9 cellular contexts compared by ENCODE assay signal in genomic region chr6:35048631-35049083, GRCh38.
DNase-seq lines count a peak whose midpoint lies in the region; ATAC-seq, FAIRE-seq and TF ChIP-seq lines count a peak whose summit lies in the region.
"Had no signal": no experiment of that assay in that cellular context is flagged by ENCODE, and none has a peak within 500 bp of the region (broad histone marks: within the 10 kb centered on the region; RNA-seq: fewer than 3 reads in every experiment).

No MANE protein-coding gene starts in this region.

- H3K4me1 ChIP-seq in esophagus squamous epithelium (peaks cover 60 to 100% (median 84%) of the 10 kb centered on the region in 3 donors), neural progenitor cell (peaks cover 73% of the 10 kb centered on the region), prostate gland (replicated peaks) (peaks cover 6% of the 10 kb centered on the region)

- peaks cover 0 to 29% (median 0%) of the 10 kb centered on the region in 3 donors for H3K36me3 ChIP-seq in esophagus squamous epithelium
- no peaks in the 10 kb centered on the region for H3K36me3 ChIP-seq in neural progenitor cell
- no peaks in the 10 kb centered on the region for H3K36me3 ChIP-seq in prostate gland

- H3K4me1 Mint-ChIP-seq in neural progenitor cell, result peaks cover 6% of the 10 kb centered on the region

- H3K27ac ChIP-seq in esophagus squamous epithelium, result peak overlapping the region; percentile 72 to 92 (median 82)
- peak overlapping the region; percentile 43 for H3K27ac ChIP-seq in neural progenitor cell
- H3K27ac ChIP-seq in prostate gland, result peak overlapping the region in 1 of 2 donors; percentile 56

- no peaks in the 10 kb centered on the region for H3K9me3 Mint-ChIP-seq in neural progenitor cell
- H3K9me3 Mint-ChIP-seq: T-helper 1 cell treated with Interleukin-12 subunit alpha and Interleukin-12 subunit beta and Interleukin-4 antibody, amounts not matched to agents 30 μg/mL and 1 μg/mL, for 36 hours had no signal

- peak overlapping the region; percentile 69 for H3K4me2 ChIP-seq in neural progenitor cell

- H3K9ac ChIP-seq in neural progenitor cell, result no peak overlapping the region

- peaks cover 5% of the 10 kb centered on the region for H3K27me3 Mint-ChIP-seq in neural progenitor cell (ENCODE audit: insufficient read depth, low read depth)

- TF ChIP-seq CTCF in GM13977 (IDR thresholded peaks at IDR 0.05; ENCODE audit: extremely low read depth, insufficient read depth, missing control alignments) (peak; percentile 33), esophagus squamous epithelium (IDR thresholded peaks at IDR 0.05) (peak in 2 of 6 experiments; percentile 8 to 30), neural progenitor cell (IDR thresholded peaks at IDR 0.05) (peak; percentile 44), prostate gland (IDR thresholded peaks at IDR 0.05) (no peak)

- H3K27ac Mint-ChIP-seq in neural progenitor cell, result no peak overlapping the region
- H3K27ac Mint-ChIP-seq: T-helper 1 cell treated with Interleukin-12 subunit alpha and Interleukin-12 subunit beta and Interleukin-4 antibody, amounts not matched to agents 30 μg/mL and 1 μg/mL, for 36 hours had no signal

- peak in 1 of 4 donors; percentile 41 for TF ChIP-seq POLR2A in esophagus squamous epithelium (IDR thresholded peaks at IDR 0.05)
- TF ChIP-seq POLR2A in GM12892 (IDR thresholded peaks at IDR 0.05; ENCODE audit: low read depth, low read length), result no peak
- TF ChIP-seq POLR2A in prostate gland (IDR thresholded peaks at IDR 0.05), result no peak

- no peaks in the 10 kb centered on the region for H3K36me3 Mint-ChIP-seq in neural progenitor cell

- in situ Hi-C loops in GM13977 (cut with MboI; ENCODE audit: low pct_unique_long_range_greater_than_20kb, low sequenced_read_pairs, unreplicated experiment), result no loop called here

- no peaks in the 10 kb centered on the region for H3K9me3 ChIP-seq in esophagus squamous epithelium
- H3K9me3 ChIP-seq in neural progenitor cell (ENCODE audit: low read depth), result no peaks in the 10 kb centered on the region
- H3K9me3 ChIP-seq in prostate gland, result no peaks in the 10 kb centered on the region

- peak overlapping the region in 1 of 4 donors; percentile 13 for H3K4me3 ChIP-seq in esophagus squamous epithelium
- peak overlapping the region; percentile 21 for H3K4me3 ChIP-seq in neural progenitor cell
- H3K4me3 ChIP-seq in prostate gland, result no peak overlapping the region

- H3K27me3 ChIP-seq in esophagus squamous epithelium (no peaks in the 10 kb centered on the region), neural progenitor cell (no peaks in the 10 kb centered on the region), prostate gland (replicated peaks; ENCODE audit: insufficient read depth) (no peaks in the 10 kb centered on the region)

- ATAC-seq in GM21367 (IDR thresholded peaks at IDR 0.05; ENCODE audit: unreplicated experiment), result no peak
- no peak for ATAC-seq in HG02759 (IDR thresholded peaks at IDR 0.05; ENCODE audit: unreplicated experiment)

- H3K4me3 Mint-ChIP-seq in neural progenitor cell, result no peak overlapping the region
- H3K4me3 Mint-ChIP-seq: T-helper 1 cell treated with Interleukin-12 subunit alpha and Interleukin-12 subunit beta and Interleukin-4 antibody, amounts not matched to agents 30 μg/mL and 1 μg/mL, for 36 hours had no signal

- H3F3A ChIP-seq in neural progenitor cell (ENCODE audit: low read depth), result peaks cover 63% of the 10 kb centered on the region

- H2AFZ ChIP-seq in neural progenitor cell (replicated peaks), result peak overlapping the region; percentile 4

- 73 to 85% methylated on average over 3 of the region's 11 CpGs for WGBS in esophagus squamous epithelium, 2 donors
- WGBS in prostate gland, result 74% methylated on average over 11 of the region's 11 CpGs

- no peak for FAIRE-seq in GM12892 (lab: Jason Lieb, UNC)

- peaks cover 15% of the 10 kb centered on the region for H4K20me1 ChIP-seq in neural progenitor cell (ENCODE audit: low read depth)

- DNase-seq in GM13977 (ENCODE audit: low spot score), result no peak
- peak; percentile 83 for DNase-seq in SK-N-DZ (ENCODE audit: low spot score)
- DNase-seq in esophagus squamous epithelium (lab: John Stamatoyannopoulos, UW), result no peak
- DNase-seq in neural progenitor cell (ENCODE audit: low spot score), result peak; percentile 49
- no peak for DNase-seq in GM12892 (ENCODE audit: insufficient read length)
- no peak for DNase-seq in prostate gland (ENCODE audit: low spot score)

- no peaks in the 10 kb centered on the region for H3K79me2 ChIP-seq in neural progenitor cell (ENCODE audit: low read depth)

- intact Hi-C loops in esophagus squamous epithelium (cut with DNase I) (no loop called here), prostate gland (cut with DNase I) (no loop called here)

Comparison
In these comparisons a context has a peak if more than half of its experiments do, and no peak if none do; other contexts are left out.
1. DNase-seq: peak in SK-N-DZ (single experiment) and neural progenitor cell (single experiment); none in GM13977 (single experiment), esophagus squamous epithelium (single experiment), GM12892 (single experiment) and prostate gland (single experiment).
2. CTCF ChIP-seq: peak in GM13977 (single experiment) and neural progenitor cell (single experiment); none in prostate gland (0 of 4).